ENCODE assay signal across 23 cellular contexts in the genomic region with DNA sequence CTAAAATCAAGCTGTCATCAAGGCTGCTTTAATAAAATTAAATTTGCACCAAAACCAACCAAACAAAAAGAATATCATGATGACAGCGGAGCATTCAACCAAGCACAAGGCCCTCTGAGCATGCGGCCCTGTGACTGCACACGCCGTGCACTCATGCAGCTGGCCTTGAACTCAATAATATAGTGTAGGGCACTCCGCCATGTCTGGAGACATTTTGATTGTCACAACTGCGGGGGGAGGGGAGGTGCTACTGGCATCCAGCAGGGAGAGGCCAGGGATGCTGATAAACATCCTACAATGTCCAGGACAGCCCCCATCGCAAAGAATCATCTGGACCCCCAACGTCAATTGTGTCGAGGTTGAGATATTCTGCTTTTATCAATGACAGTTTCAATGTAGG. TPM values are rescaled to one million over a fixed set of nuclear protein-coding genes. Genes with fewer than 3 reads are reported as not detected.
"Had no signal": no experiment of that assay in that cellular context is flagged by ENCODE, and none has a peak within 500 bp of the region (broad histone marks: within the 10 kb centered on the region; RNA-seq: fewer than 3 reads in every experiment).

No MANE protein-coding gene starts in this region.

- H3K27me3 Mint-ChIP-seq: activated CD4-positive, alpha-beta T cell treated with anti-CD3 and anti-CD28 coated beads for 36 hours had no signal

- H3K36me3 Mint-ChIP-seq: activated naive CD8-positive, alpha-beta T cell; mesothelial cell of epicardium; naive B cell; stimulated activated naive B cell treated with anti-CD40 and anti-IgM and Interleukin-4, amounts not matched to agents 10 μg/mL and 1 μg/mL and 100 μg/mL, for 72 hours had no signal

- H3K9me3 ChIP-seq: colonic mucosa, gastroesophageal sphincter, prostate gland, tibial nerve, uterus had no signal

- H3K4me1 ChIP-seq: colonic mucosa, gastroesophageal sphincter, prostate gland, tibial nerve, uterus had no signal

- H3K9me3 Mint-ChIP-seq: effector memory CD8-positive, alpha-beta T cell; mesothelial cell of epicardium; naive B cell; neural crest cell; stimulated activated naive B cell treated with anti-CD40 and anti-IgM and Interleukin-4, amounts not matched to agents 10 μg/mL and 1 μg/mL and 100 μg/mL, for 72 hours had no signal

- H3K27ac Mint-ChIP-seq: activated CD4-positive, alpha-beta T cell treated with anti-CD3 and anti-CD28 coated beads for 36 hours; activated CD8-positive, alpha-beta T cell treated with anti-CD3 and anti-CD28 coated beads, Interleukin-2, amount 10 ng/mL, durations not matched to agents 7 days and 5 days; activated naive CD8-positive, alpha-beta T cell; effector memory CD8-positive, alpha-beta T cell; mesothelial cell of epicardium; naive B cell; stimulated activated naive B cell treated with anti-CD40 and anti-IgM and Interleukin-4, amounts not matched to agents 10 μg/mL and 1 μg/mL and 100 μg/mL, for 72 hours had no signal

- H3K27ac ChIP-seq: colonic mucosa, gastroesophageal sphincter, prostate gland, tibial nerve, uterus had no signal

- H3K4me1 Mint-ChIP-seq: activated CD4-positive, alpha-beta T cell treated with anti-CD3 and anti-CD28 coated beads for 36 hours; mesothelial cell of epicardium; stimulated activated naive B cell treated with anti-CD40 and anti-IgM and Interleukin-4, amounts not matched to agents 10 μg/mL and 1 μg/mL and 100 μg/mL, for 72 hours had no signal

- H3K4me3 ChIP-seq: colonic mucosa, gastroesophageal sphincter, prostate gland, tibial nerve, uterus had no signal

- DNase-seq: activated CD4-positive, alpha-beta T cell treated with anti-CD3 and anti-CD28 coated beads for 36 hours; activated CD4-positive, CD25-positive, alpha-beta regulatory T cell; activated CD8-positive, alpha-beta T cell treated with anti-CD3 and anti-CD28 coated beads, Interleukin-2, amount 10 ng/mL, durations not matched to agents 7 days and 5 days; activated effector memory CD4-positive, alpha-beta T cell treated with Interleukin-2 at 50 U/mL for 16 hours; activated naive CD4-positive, alpha-beta T cell treated with Interleukin-2 at 50 U/mL for 16 hours; anterior cingulate cortex; cerebellar nuclear complex; colonic mucosa; effector memory CD8-positive, alpha-beta T cell; erythroblast; hippocampal formation; left colon; naive B cell; stimulated activated CD4-positive, alpha-beta T cell treated with anti-CD3 and anti-CD28 coated beads, Interleukin-15, amount 100 ng/mL, for 24 hours; stimulated activated CD4-positive, alpha-beta T cell treated with anti-CD3 and anti-CD28 coated beads, Interleukin-2, amount 100 ng/mL, for 24 hours; stimulated activated naive B cell treated with anti-CD40 and anti-IgM and Interleukin-4, amounts not matched to agents 10 μg/mL and 1 μg/mL and 100 μg/mL, for 72 hours; uterus had no signal

- H3K4me3 Mint-ChIP-seq: activated CD4-positive, alpha-beta T cell treated with anti-CD3 and anti-CD28 coated beads for 36 hours; activated CD8-positive, alpha-beta T cell treated with anti-CD3 and anti-CD28 coated beads, Interleukin-2, amount 10 ng/mL, durations not matched to agents 7 days and 5 days; activated naive CD8-positive, alpha-beta T cell; effector memory CD8-positive, alpha-beta T cell; mesothelial cell of epicardium; naive B cell; stimulated activated naive B cell treated with anti-CD40 and anti-IgM and Interleukin-4, amounts not matched to agents 10 μg/mL and 1 μg/mL and 100 μg/mL, for 72 hours had no signal

- H3K36me3 ChIP-seq: colonic mucosa, gastroesophageal sphincter, prostate gland, tibial nerve, uterus had no signal

- H3K27me3 ChIP-seq: colonic mucosa, gastroesophageal sphincter, tibial nerve, uterus had no signal

RNA-seq across cellular contexts. Expression of a gene that starts 54.6 kb away (rescaled TPM):
- total RNA-seq: activated CD8-positive, alpha-beta T cell treated with anti-CD3 and anti-CD28 coated beads, Interleukin-2, amount 10 ng/mL, durations not matched to agents 7 days and 5 days had no signal
